In genomic region chr5:94432499-94432898, GRCh38 we compare ENCODE assay signal across 14 cellular contexts.
A peak's percentile ranks its signal among the peaks of the same experiment; 100 is the strongest.
DNase-seq lines count a peak whose midpoint lies in the region; TF ChIP-seq lines count a peak whose summit lies in the region.
"Had no signal": no experiment of that assay in that cellular context is flagged by ENCODE, and none has a peak within 500 bp of the region (broad histone marks: within the 10 kb centered on the region; RNA-seq: fewer than 3 reads in every experiment).

No MANE protein-coding gene starts in this region.

- H3K36me3 ChIP-seq in hepatocyte (replicated peaks; ENCODE audit: insufficient read depth, low read depth): no peaks in the 10 kb centered on the region
- no peaks in the 10 kb centered on the region for H3K36me3 ChIP-seq in subcutaneous abdominal adipose tissue (ENCODE audit: control insufficient read depth in 5 of 5, insufficient read depth in 5 of 5, low read length in 5 of 5)

- H3K27ac ChIP-seq in hepatocyte: no peak overlapping the region
- H3K27ac ChIP-seq in subcutaneous abdominal adipose tissue (ENCODE audit: low read depth, low read length): peak overlapping the region; percentile 47

- no peaks in the 10 kb centered on the region for H3K9me2 ChIP-seq in hepatocyte (replicated peaks; ENCODE audit: insufficient read depth)

- H3K4me3 ChIP-seq in hepatocyte: no peak overlapping the region
- no peak overlapping the region for H3K4me3 ChIP-seq in subcutaneous abdominal adipose tissue (ENCODE audit: low read depth in 1 of 5, low read length in 5 of 5)
- H3K4me3 ChIP-seq: coronary artery had no signal

- peak; percentile 5 for DNase-seq in NCI-H2029 (lab: John Stamatoyannopoulos, UW)
- no peak for DNase-seq in NCI-H2029 treated with DMSO at 0.1 percent for 48 hours (lab: John Stamatoyannopoulos, UW)
- peak; percentile 19 for DNase-seq in astrocyte of the hippocampus (ENCODE audit: low read depth, low spot score)
- DNase-seq in hepatocyte (ENCODE audit: low spot score): peak; percentile 18
- DNase-seq in Kasumi-1 (lab: John Stamatoyannopoulos, UW): no peak
- no peak for DNase-seq in activated effector memory CD4-positive, alpha-beta T cell treated with Interleukin-2 at 50 U/mL for 16 hours
- DNase-seq in activated CD4-positive, alpha-beta T cell treated with anti-CD3 and anti-CD28 coated beads, Interleukin-2, amount 50 U/mL, for 1 hour: no peak
- DNase-seq: 8988T, activated gamma-delta T cell treated with Interleukin-2 at 50 U/mL for 16 hours, mesendoderm, NCI-H1436, T-cell had no signal

- H4K20me1 ChIP-seq in hepatocyte (ENCODE audit: insufficient read depth, poor library complexity, severe bottlenecking): no peaks in the 10 kb centered on the region

- H3K79me2 ChIP-seq in hepatocyte: no peaks in the 10 kb centered on the region

- H3K4me1 ChIP-seq in hepatocyte (ENCODE audit: insufficient read depth): no peaks in the 10 kb centered on the region
- H3K4me1 ChIP-seq in subcutaneous abdominal adipose tissue (ENCODE audit: control insufficient read depth in 5 of 5, insufficient read depth in 5 of 5, low read length in 5 of 5): peaks cover 0 to 5% (median 0%) of the 10 kb centered on the region in 5 donors

- H3K9me3 ChIP-seq in hepatocyte (ENCODE audit: low read depth) (no peaks in the 10 kb centered on the region), subcutaneous abdominal adipose tissue (ENCODE audit: control insufficient read depth in 5 of 5, low read length in 5 of 5) (peaks cover 0 to 2% (median 0%) of the 10 kb centered on the region in 5 donors)

- H3K27me3 ChIP-seq in hepatocyte: no peaks in the 10 kb centered on the region
- H3K27me3 ChIP-seq in subcutaneous abdominal adipose tissue (ENCODE audit: control insufficient read depth in 5 of 5, insufficient read depth in 4 of 5, low read length in 5 of 5): no peaks in the 10 kb centered on the region

- TF ChIP-seq CTCF in hepatocyte (IDR thresholded peaks at IDR 0.05; ENCODE audit: poor library complexity): no peak

- H3K9ac ChIP-seq in subcutaneous abdominal adipose tissue (ENCODE audit: low read length in 5 of 5): no peak overlapping the region

- H2AFZ ChIP-seq in hepatocyte: no peak overlapping the region

- no peak overlapping the region for H3K4me2 ChIP-seq in hepatocyte

Comparison
In these comparisons a context has a peak if more than half of its experiments do, and no peak if none do; other contexts are left out.
1. DNase-seq: peak in NCI-H2029 (single experiment), astrocyte of the hippocampus (single experiment) and hepatocyte (single experiment); none in NCI-H2029 treated with DMSO at 0.1 percent for 48 hours (single experiment), Kasumi-1 (0 of 2), activated effector memory CD4-positive, alpha-beta T cell treated with Interleukin-2 at 50 U/mL for 16 hours (single experiment) and activated CD4-positive, alpha-beta T cell treated with anti-CD3 and anti-CD28 coated beads, Interleukin-2, amount 50 U/mL, for 1 hour (single experiment).